In genomic region chrX:115562492-115562872, GRCh38 we compare ENCODE assay signal across 8 cellular contexts. TPM values are rescaled to one million over a fixed set of nuclear protein-coding genes. Genes with fewer than 3 reads are reported as not detected.
DNase-seq lines count a peak whose midpoint lies in the region; ATAC-seq and TF ChIP-seq lines count a peak whose summit lies in the region.

No MANE protein-coding gene starts in this region.

- peak; percentile 7 for DNase-seq in NCI-H510A (lab: John Stamatoyannopoulos, UW)
- DNase-seq in NCI-H510A treated with DMSO at 0.1 percent for 48 hours (lab: John Stamatoyannopoulos, UW) = no peak
- peak; percentile 19 for DNase-seq in colonic mucosa
- no peak for DNase-seq in upper lobe of right lung
- DNase-seq in CD4-positive, alpha-beta T cell = no peak

- peak overlapping the region; percentile 52 for H3K4me3 ChIP-seq in colonic mucosa
- H3K4me3 ChIP-seq in liver (ENCODE audit: low read depth in 1 of 3, low read length in 3 of 3) = peak overlapping the region; percentile 59 to 87 (median 79)
- peak overlapping the region; percentile 60 for H3K4me3 ChIP-seq in upper lobe of right lung

- no peak overlapping the region for H3K4me3 Mint-ChIP-seq in CD4-positive, alpha-beta T cell

- 16% methylated on average over 8 of the region's 8 CpGs for WGBS in liver

- no peaks in the 10 kb centered on the region for H3K4me1 Mint-ChIP-seq in CD4-positive, alpha-beta T cell (ENCODE audit: low read depth)

- peak; percentile 11 for ATAC-seq in upper lobe of right lung
- no peak for ATAC-seq in GM21360 (IDR thresholded peaks at IDR 0.05; ENCODE audit: unreplicated experiment)
- no peak for ATAC-seq in CD4-positive, alpha-beta T cell (ENCODE audit: poor library complexity)
- ATAC-seq in HG02642 (IDR thresholded peaks at IDR 0.05; ENCODE audit: poor library complexity, unreplicated experiment) = no peak

- no peaks in the 10 kb centered on the region for H3K9me3 ChIP-seq in colonic mucosa
- no peaks in the 10 kb centered on the region for H3K9me3 ChIP-seq in liver (ENCODE audit: control insufficient read depth in 4 of 4, low read length in 3 of 4)
- no peaks in the 10 kb centered on the region for H3K9me3 ChIP-seq in upper lobe of right lung
- no peaks in the 10 kb centered on the region for H3K9me3 ChIP-seq in CD4-positive, alpha-beta T cell (ENCODE audit: control insufficient read depth, low read length)

- intact Hi-C loops in colonic mucosa (cut with DNase I) = no loop called here
- intact Hi-C loops in upper lobe of right lung (cut with DNase I) = no loop called here
- intact Hi-C loops in CD4-positive, alpha-beta T cell (cut with DNase I, micrococcal nuclease) = no loop called here

- no peaks in the 10 kb centered on the region for H3K4me1 ChIP-seq in colonic mucosa
- peaks cover 3 to 21% (median 13%) of the 10 kb centered on the region in 4 donors for H3K4me1 ChIP-seq in liver (ENCODE audit: control insufficient read depth in 4 of 4, insufficient read depth in 4 of 4, low read length in 3 of 4)
- no peaks in the 10 kb centered on the region for H3K4me1 ChIP-seq in upper lobe of right lung

- H3K27me3 Mint-ChIP-seq in CD4-positive, alpha-beta T cell = peaks cover 12% of the 10 kb centered on the region

- no peaks in the 10 kb centered on the region for H3K9me3 Mint-ChIP-seq in CD4-positive, alpha-beta T cell

- TF ChIP-seq RAD21 in liver (IDR thresholded peaks at IDR 0.05) = no peak

- H3K36me3 Mint-ChIP-seq in CD4-positive, alpha-beta T cell (ENCODE audit: low read depth) = no peaks in the 10 kb centered on the region

- no peak overlapping the region for H3K27ac Mint-ChIP-seq in CD4-positive, alpha-beta T cell

- H3K27ac ChIP-seq in colonic mucosa = no peak overlapping the region
- H3K27ac ChIP-seq in liver (ENCODE audit: low read depth in 1 of 2, low read length in 2 of 2) = peak overlapping the region; percentile 87 to 93
- H3K27ac ChIP-seq in upper lobe of right lung = peak overlapping the region; percentile 89
- no peak overlapping the region for H3K27ac ChIP-seq in CD4-positive, alpha-beta T cell (ENCODE audit: low read depth, low read length)

- TF ChIP-seq CTCF in colonic mucosa (IDR thresholded peaks at IDR 0.05) = no peak
- no peak for TF ChIP-seq CTCF in liver (IDR thresholded peaks at IDR 0.05; ENCODE audit: low read depth, low read length, missing input control)
- no peak for TF ChIP-seq CTCF in upper lobe of right lung (IDR thresholded peaks at IDR 0.05)
- TF ChIP-seq CTCF in CD4-positive, alpha-beta T cell (IDR thresholded peaks at IDR 0.05) = no peak

- POLR2A ChIA-PET in CD4-positive, alpha-beta T cell (lab: Charles Lee) = no interaction called here

- CTCF ChIA-PET in CD4-positive, alpha-beta T cell (lab: Charles Lee) = no interaction called here

- no peak overlapping the region for H3K9ac ChIP-seq in colonic mucosa (ENCODE audit: low read depth in 2 of 2, low read length in 2 of 2)
- peak overlapping the region in 1 of 2 donors; percentile 59 for H3K9ac ChIP-seq in liver (ENCODE audit: low read depth in 1 of 2, low read length in 2 of 2)

- H3K27me3 ChIP-seq in colonic mucosa = peaks cover 27% of the 10 kb centered on the region
- H3K27me3 ChIP-seq in liver (ENCODE audit: control insufficient read depth in 4 of 4, insufficient read depth in 4 of 4, low read length in 3 of 4) = no peaks in the 10 kb centered on the region
- no peaks in the 10 kb centered on the region for H3K27me3 ChIP-seq in upper lobe of right lung
- H3K27me3 ChIP-seq in CD4-positive, alpha-beta T cell (ENCODE audit: control insufficient read depth, insufficient read depth, low read length) = peaks cover 28% of the 10 kb centered on the region

- no peaks in the 10 kb centered on the region for H3K36me3 ChIP-seq in colonic mucosa
- no peaks in the 10 kb centered on the region for H3K36me3 ChIP-seq in liver (ENCODE audit: control insufficient read depth in 4 of 4, insufficient read depth in 3 of 4, low read depth in 1 of 4, low read length in 3 of 4)
- no peaks in the 10 kb centered on the region for H3K36me3 ChIP-seq in upper lobe of right lung

TF ChIP-seq in liver, 16 proteins besides CTCF, POLR2A, EP300 and RAD21:
- no peak for TF ChIP-seq FOXA2 (IDR thresholded peaks at IDR 0.05)
- no peak for TF ChIP-seq REST (IDR thresholded peaks at IDR 0.05)
- no peak for TF ChIP-seq RXRA (IDR thresholded peaks at IDR 0.05)
- TF ChIP-seq ZBTB33 (IDR thresholded peaks at IDR 0.05) = no peak
- no peak for TF ChIP-seq HNF4G (IDR thresholded peaks at IDR 0.05)
- no peak for TF ChIP-seq EGR1 (IDR thresholded peaks at IDR 0.05; ENCODE audit: low read depth in 2 of 2)
- no peak for TF ChIP-seq NR2F2 (IDR thresholded peaks at IDR 0.05)
- TF ChIP-seq HNF4A (conservative IDR thresholded peaks at IDR 0.05) = no peak
- no peak for TF ChIP-seq SP1 (IDR thresholded peaks at IDR 0.05)
- no peak for TF ChIP-seq GABPA (IDR thresholded peaks at IDR 0.05 in 1 of 2, conservative IDR thresholded peaks at IDR 0.05 in 1 of 2)
- no peak for TF ChIP-seq FOXA1 (IDR thresholded peaks at IDR 0.05)
- no peak for TF ChIP-seq ATF3 (IDR thresholded peaks at IDR 0.05)
- TF ChIP-seq JUND (IDR thresholded peaks at IDR 0.05) = no peak
- TF ChIP-seq YY1 (IDR thresholded peaks at IDR 0.05) = no peak
- no peak for TF ChIP-seq MAX (IDR thresholded peaks at IDR 0.05)
- no peak for TF ChIP-seq TAF1 (conservative IDR thresholded peaks at IDR 0.05)

RNA-seq across cellular contexts. Expression of gene PLS3, which starts 1.5 kb away (rescaled TPM):
- 10 to 100 TPM; 23.8 to 33.0 TPM for total RNA-seq in colonic mucosa
- total RNA-seq in liver = 100 to 1,000 TPM in 1 of 2 donors, 10 to 100 TPM in 1; 70.6 to 119 TPM
- polyA plus RNA-seq in liver = 10 to 100 TPM; 56.3 to 72.7 TPM
- total RNA-seq in upper lobe of right lung = 212 TPM
- under 1 TPM in 1 of 2 experiments, not detected in 1; 0.45 TPM for total RNA-seq in CD4-positive, alpha-beta T cell

Comparison
In these comparisons a context has a peak if more than half of its experiments do, and no peak if none do; other contexts are left out.
1. DNase-seq: peak in NCI-H510A (single experiment) and colonic mucosa (single experiment); none in NCI-H510A treated with DMSO at 0.1 percent for 48 hours (single experiment), upper lobe of right lung (single experiment) and CD4-positive, alpha-beta T cell (0 of 10).
2. H3K27ac ChIP-seq: peak in liver (2 of 2) and upper lobe of right lung (single experiment); none in colonic mucosa (single experiment) and CD4-positive, alpha-beta T cell (single experiment).
3. RNA of gene PLS3, which starts 1.5 kb away (total RNA-seq): 212 TPM in upper lobe of right lung (single experiment), 70.6 to 119 TPM in liver and 23.8 to 33.0 TPM in colonic mucosa; 0.45 TPM in CD4-positive, alpha-beta T cell; every median in the first group is over 10 times any median in the second.
4. Peak in every context shown above with its lines, with median percentiles within 50 percentile points of each other: H3K4me3 ChIP-seq.